21 cellular contexts compared by ENCODE assay signal in genomic region chr6:3086282-3086946, GRCh38. TPM values are rescaled to one million over a fixed set of nuclear protein-coding genes. Genes with fewer than 3 reads are reported as not detected.
DNase-seq lines count a peak whose midpoint lies in the region; ATAC-seq, FAIRE-seq and TF ChIP-seq lines count a peak whose summit lies in the region.
"Had no signal": no experiment of that assay in that cellular context is flagged by ENCODE, and none has a peak within 500 bp of the region (broad histone marks: within the 10 kb centered on the region; RNA-seq: fewer than 3 reads in every experiment).

No MANE protein-coding gene starts in this region.

- no peak overlapping the region for H3K4me3 Mint-ChIP-seq in activated T-helper 1 cell treated with anti-CD3 and anti-CD28 coated beads, Interleukin-12 subunit alpha, Interleukin-12 subunit beta, Interleukin-2, Interleukin-4 antibody, amounts not matched to agents 30 ng/mL and 10 ng/mL and 1 ng/mL, durations not matched to agents 14 hours and 24 hours and 36 hours

- H3K36me3 ChIP-seq in HepG2 (replicated peaks in 1 of 2; ENCODE audit: control insufficient read depth in 1 of 2, insufficient read depth in 2 of 2, low read length in 2 of 2) (peaks cover 22 to 70% of the 10 kb centered on the region in 2 experiments), right lobe of liver (peaks cover 5 to 68% (median 25%) of the 10 kb centered on the region in 4 donors), right atrium auricular region (peaks cover 53% of the 10 kb centered on the region), tibial artery (peaks cover 41 to 84% (median 69%) of the 10 kb centered on the region in 3 donors)

- no peak for TF ChIP-seq POLR2A in HepG2 (IDR thresholded peaks at IDR 0.05; ENCODE audit: insufficient read depth in 1 of 2, low read depth in 2 of 2, low read length in 2 of 2)
- no peak for TF ChIP-seq POLR2A in right lobe of liver (IDR thresholded peaks at IDR 0.05)

- CTCF ChIA-PET in HepG2 (lab: Yijun Ruan, JAX; ENCODE audit: low intra/inter-chr PET ratio, low total read pairs), result no interaction called here

- BruUV-seq in HepG2 (replicated peaks; lab: Mats Ljungman, UMichigan), result no TSS peak

- H3K9ac ChIP-seq in HepG2 (ENCODE audit: insufficient read depth, low read depth, low read length), result no peak overlapping the region
- H3K9ac ChIP-seq: BLaER1 treated with 17β-estradiol and CSF1 and Interleukin-3, amounts not matched to agents 10 nM and 100 nM had no signal

- TF ChIP-seq EP300 in HepG2 (IDR thresholded peaks at IDR 0.05; ENCODE audit: low read depth in 2 of 2, low read length in 2 of 2), result no peak
- no peak for TF ChIP-seq EP300 in HepG2 (CRISPR knock-in tag; IDR thresholded peaks at IDR 0.05; ENCODE audit: borderline replicate concordance)

- H3K79me2 ChIP-seq in HepG2 (ENCODE audit: insufficient read depth, low read length), result no peaks in the 10 kb centered on the region

- 66% methylated on average over 7 of the region's 7 CpGs for WGBS in HepG2 (ENCODE audit: low lambda C conversion rate)
- WGBS in right lobe of liver (ENCODE audit: insufficient coverage, low coverage, low lambda C conversion rate, missing lambda C conversion rate), result 76% methylated on average over 6 of the region's 7 CpGs

- H3K27me3 ChIP-seq in HepG2 (ENCODE audit: control insufficient read depth in 1 of 2, insufficient read depth in 2 of 2, low read length in 2 of 2) (no peaks in the 10 kb centered on the region), right lobe of liver (no peaks in the 10 kb centered on the region), right atrium auricular region (no peaks in the 10 kb centered on the region), tibial artery (no peaks in the 10 kb centered on the region)
- H3K27me3 ChIP-seq: BLaER1 treated with 17β-estradiol and CSF1 and Interleukin-3, amounts not matched to agents 10 nM and 100 nM had no signal

- peak overlapping the region; percentile 4 for H3K27ac Mint-ChIP-seq in activated T-helper 1 cell treated with anti-CD3 and anti-CD28 coated beads, Interleukin-12 subunit alpha, Interleukin-12 subunit beta, Interleukin-2, Interleukin-4 antibody, amounts not matched to agents 30 ng/mL and 10 ng/mL and 1 ng/mL, durations not matched to agents 14 hours and 24 hours and 36 hours

- no peak for FAIRE-seq in HepG2 (lab: Jason Lieb, UNC)
- FAIRE-seq: GM12892, GM18507 had no signal

- ATAC-seq in HepG2 (no peak), right lobe of liver (no peak), left cardiac atrium (no peak)
- ATAC-seq: HCT116 had no signal

- H3K4me1 ChIP-seq in HepG2 (ENCODE audit: insufficient read depth, low read length) (no peaks in the 10 kb centered on the region), right lobe of liver (no peaks in the 10 kb centered on the region), right atrium auricular region (no peaks in the 10 kb centered on the region), tibial artery (no peaks in the 10 kb centered on the region)

- no peaks in the 10 kb centered on the region for H4K20me1 ChIP-seq in HepG2 (ENCODE audit: insufficient read depth, low read length)

- TF ChIP-seq CTCF in HepG2 (CRISPR knock-in tag; IDR thresholded peaks at IDR 0.05) (no peak), right lobe of liver (IDR thresholded peaks at IDR 0.05) (no peak), right atrium auricular region (IDR thresholded peaks at IDR 0.05) (no peak), tibial artery (IDR thresholded peaks at IDR 0.05) (no peak)

- intact Hi-C loops in HepG2 (cut with micrococcal nuclease; ENCODE audit: unreplicated experiment), result no loop called here
- intact Hi-C loops in right lobe of liver (cut with DNase I), result no loop called here
- intact Hi-C loops in activated T-helper 1 cell treated with anti-CD3 and anti-CD28 coated beads, Interleukin-12 subunit alpha, Interleukin-12 subunit beta, Interleukin-2, Interleukin-4 antibody, amounts not matched to agents 30 ng/mL and 10 ng/mL and 1 ng/mL, durations not matched to agents 14 hours and 24 hours and 36 hours (cut with micrococcal nuclease), result no loop called here
- intact Hi-C loops in tibial artery (cut with DNase I; ENCODE audit: low total_unique reads), result no loop called here
- intact Hi-C loops in left cardiac atrium (cut with DNase I), result no loop called here

- in situ Hi-C loops in HepG2 (cut with HindIII; ENCODE audit: extremely low pct_ligation_motif_present, low pct_unique_long_range_greater_than_20kb), result no loop called here

- H3K9me3 Mint-ChIP-seq in activated T-helper 1 cell treated with anti-CD3 and anti-CD28 coated beads, Interleukin-12 subunit alpha, Interleukin-12 subunit beta, Interleukin-2, Interleukin-4 antibody, amounts not matched to agents 30 ng/mL and 10 ng/mL and 1 ng/mL, durations not matched to agents 14 hours and 24 hours and 36 hours, result no peaks in the 10 kb centered on the region

- no peak overlapping the region for H3K27ac ChIP-seq in HepG2 (ENCODE audit: extremely low read length, insufficient read depth, low read length)
- no peak overlapping the region for H3K27ac ChIP-seq in right lobe of liver
- H3K27ac ChIP-seq in right atrium auricular region, result no peak overlapping the region
- H3K27ac ChIP-seq in tibial artery, result no peak overlapping the region
- H3K27ac ChIP-seq: BLaER1 treated with 17β-estradiol and CSF1 and Interleukin-3, amounts not matched to agents 10 nM and 100 nM had no signal

- H2AFZ ChIP-seq in HepG2 (ENCODE audit: low read length), result no peak overlapping the region

- H3K4me2 ChIP-seq in HepG2 (ENCODE audit: low read depth, low read length), result no peak overlapping the region
- H3K4me2 ChIP-seq: BLaER1 treated with 17β-estradiol and CSF1 and Interleukin-3, amounts not matched to agents 10 nM and 100 nM had no signal

- no peak for TF ChIP-seq RAD21 in HepG2 (CRISPR knock-in tag; IDR thresholded peaks at IDR 0.05)

- peaks cover 14% of the 10 kb centered on the region for H3K4me1 Mint-ChIP-seq in activated T-helper 1 cell treated with anti-CD3 and anti-CD28 coated beads, Interleukin-12 subunit alpha, Interleukin-12 subunit beta, Interleukin-2, Interleukin-4 antibody, amounts not matched to agents 30 ng/mL and 10 ng/mL and 1 ng/mL, durations not matched to agents 14 hours and 24 hours and 36 hours (ENCODE audit: low read depth)

- H3K4me3 ChIP-seq in HepG2 (replicated peaks in 1 of 3; ENCODE audit: insufficient read depth in 1 of 3, low read depth in 2 of 3, low read length in 3 of 3) (no peak overlapping the region), right lobe of liver (no peak overlapping the region), right atrium auricular region (no peak overlapping the region), tibial artery (no peak overlapping the region)
- H3K4me3 ChIP-seq: BLaER1 treated with 17β-estradiol and CSF1 and Interleukin-3, amounts not matched to agents 10 nM and 100 nM had no signal

- H3K36me3 Mint-ChIP-seq in activated T-helper 1 cell treated with anti-CD3 and anti-CD28 coated beads, Interleukin-12 subunit alpha, Interleukin-12 subunit beta, Interleukin-2, Interleukin-4 antibody, amounts not matched to agents 30 ng/mL and 10 ng/mL and 1 ng/mL, durations not matched to agents 14 hours and 24 hours and 36 hours (ENCODE audit: low read depth), result peaks cover 72% of the 10 kb centered on the region

- H3K9me3 ChIP-seq in HepG2 (ENCODE audit: low read length) (no peaks in the 10 kb centered on the region), right lobe of liver (no peaks in the 10 kb centered on the region), right atrium auricular region (no peaks in the 10 kb centered on the region), tibial artery (no peaks in the 10 kb centered on the region)
- H3K9me3 ChIP-seq: BLaER1 treated with 17β-estradiol and CSF1 and Interleukin-3, amounts not matched to agents 10 nM and 100 nM had no signal

- no peaks in the 10 kb centered on the region for H3K27me3 Mint-ChIP-seq in activated T-helper 1 cell treated with anti-CD3 and anti-CD28 coated beads, Interleukin-12 subunit alpha, Interleukin-12 subunit beta, Interleukin-2, Interleukin-4 antibody, amounts not matched to agents 30 ng/mL and 10 ng/mL and 1 ng/mL, durations not matched to agents 14 hours and 24 hours and 36 hours (ENCODE audit: insufficient read depth)

- POLR2A ChIA-PET in HepG2 (lab: Yijun Ruan, JAX), result interaction anchor here (0.9 kb wide), 1 partner anchor 23 kb away, joined by 3 read pairs; no protein-coding TSS in a partner anchor

- DNase-seq in HepG2 (ENCODE audit: low spot score) (no peak), right lobe of liver (no peak), left kidney (ENCODE audit: low read depth, low spot score) (peak; percentile 85), right atrium auricular region (ENCODE audit: low spot score) (no peak), tibial artery (no peak), left cardiac atrium (no peak)
- DNase-seq in activated T-helper 1 cell treated with anti-CD3 and anti-CD28 coated beads, Interleukin-12 subunit alpha, Interleukin-12 subunit beta, Interleukin-2, Interleukin-4 antibody, amounts not matched to agents 30 ng/mL and 10 ng/mL and 1 ng/mL, durations not matched to agents 14 hours and 24 hours and 36 hours (ENCODE audit: low spot score), result no peak
- DNase-seq: DMS79, GOT3, KG1, MV-4-11, NCI-H1694 treated with DMSO at 0.1 percent for 48 hours, NCI-H2107, NCI-H510A, NCI-H774, OCI-M1, Right ventricle myocardium superior had no signal

RNA-seq across cellular contexts. Expression of gene RIPK1, which starts 18.1 kb away (rescaled TPM):
- total RNA-seq in HepG2 (2016; rRNA removed; fragmentation: Illumina TruSeq; extraction: Trizol) (10.3 and 15.0 TPM in 2 replicates), right lobe of liver (10 to 100 TPM; 13.9 to 17.6 (median 16.6) TPM), right atrium auricular region (10 to 100 TPM in 1 of 2 donors, 1 to 10 TPM in 1; 9.5 to 11.3 TPM), left cardiac atrium (10 to 100 TPM; 10.6 to 13.1 TPM)
- total RNA-seq in HepG2 (2016; cell fraction: cytosol; rRNA removed; fragmentation: Illumina TruSeq; extraction: Trizol; ENCODE audit: low read depth), result 4.5 and 4.9 TPM in 2 replicates
- total RNA-seq in HepG2 (2016; cell fraction: insoluble cytoplasmic fraction; rRNA removed; fragmentation: Illumina TruSeq; extraction: Trizol), result 10.6 and 13.6 TPM in 2 replicates
- total RNA-seq in HepG2 (2016; cell fraction: membrane; rRNA removed; fragmentation: Illumina TruSeq; extraction: Trizol), result 5.4 and 6.4 TPM in 2 replicates
- total RNA-seq in HepG2 (2016; cell fraction: nucleus; rRNA removed; fragmentation: Illumina TruSeq; extraction: Trizol), result 7.4 and 9.7 TPM in 2 replicates
- polyA plus RNA-seq in HepG2 (2011; rRNA removed), result 9.0 and 10.7 TPM in 2 replicates
- 6.2 and 9.2 TPM in 2 replicates for polyA plus RNA-seq in HepG2 (2011; cell fraction: cytosol; rRNA removed)
- 9.5 and 13.1 TPM in 2 replicates for polyA plus RNA-seq in HepG2 (2011; cell fraction: nucleus; rRNA removed)
- polyA plus RNA-seq in HepG2 (2012), result 7.6 and 10.8 TPM in 2 replicates
- polyA plus RNA-seq in HepG2 (2016; cell fraction: cytosol; fragmentation: Illumina TruSeq; extraction: Trizol; ENCODE audit: low read depth), result 0.89 and 0.95 TPM in 2 replicates
- polyA plus RNA-seq in HepG2 (2016; cell fraction: insoluble cytoplasmic fraction; fragmentation: Illumina TruSeq; extraction: Trizol; ENCODE audit: low read depth), result 11.8 and 12.1 TPM in 2 replicates
- 2.3 and 2.7 TPM in 2 replicates for polyA plus RNA-seq in HepG2 (2016; cell fraction: membrane; fragmentation: Illumina TruSeq; extraction: Trizol; ENCODE audit: low read depth)
- 19.4 and 21.2 TPM in 2 replicates for polyA plus RNA-seq in HepG2 (2016; cell fraction: nucleus; fragmentation: Illumina TruSeq; extraction: Trizol; ENCODE audit: insufficient read depth, low read depth)
- polyA minus RNA-seq in HepG2 (2011; rRNA and poly(A)+ RNA removed; ENCODE audit: low replicate concordance), result 5.4 and 9.3 TPM in 2 replicates
- 5.8 and 8.9 TPM in 2 replicates for polyA minus RNA-seq in HepG2 (2011; cell fraction: cytosol; rRNA and poly(A)+ RNA removed)
- polyA minus RNA-seq in HepG2 (2011; cell fraction: nucleus; rRNA and poly(A)+ RNA removed), result 8.9 and 13.7 TPM in 2 replicates
- 17.1 and 19.4 TPM in 2 replicates for total RNA-seq in activated T-helper 1 cell treated with anti-CD3 and anti-CD28 coated beads, Interleukin-12 subunit alpha, Interleukin-12 subunit beta, Interleukin-2, Interleukin-4 antibody, amounts not matched to agents 30 ng/mL and 10 ng/mL and 1 ng/mL, durations not matched to agents 14 hours and 24 hours and 36 hours

RNA-seq across cellular contexts. Expression of gene BPHL, which starts 32.1 kb away (rescaled TPM):
- total RNA-seq in HepG2 (2016; rRNA removed; fragmentation: Illumina TruSeq; extraction: Trizol) (39.5 and 48.6 TPM in 2 replicates), right lobe of liver (100 to 1,000 TPM in 2 of 6 experiments, 10 to 100 TPM in 4; 30.4 to 142 (median 68.6) TPM), right atrium auricular region (10 to 100 TPM in 1 of 2 donors, 1 to 10 TPM in 1; 5.4 to 10.6 TPM), left cardiac atrium (10 to 100 TPM; 12.4 to 13.6 TPM)
- total RNA-seq in HepG2 (2016; cell fraction: cytosol; rRNA removed; fragmentation: Illumina TruSeq; extraction: Trizol; ENCODE audit: low read depth), result 13.0 and 14.5 TPM in 2 replicates
- 42.3 and 49.9 TPM in 2 replicates for total RNA-seq in HepG2 (2016; cell fraction: insoluble cytoplasmic fraction; rRNA removed; fragmentation: Illumina TruSeq; extraction: Trizol)
- total RNA-seq in HepG2 (2016; cell fraction: membrane; rRNA removed; fragmentation: Illumina TruSeq; extraction: Trizol), result 29.2 and 32.0 TPM in 2 replicates
- 25.4 and 25.5 TPM in 2 replicates for total RNA-seq in HepG2 (2016; cell fraction: nucleus; rRNA removed; fragmentation: Illumina TruSeq; extraction: Trizol)
- 35.6 and 37.8 TPM in 2 replicates for polyA plus RNA-seq in HepG2 (2011; rRNA removed)
- 25.0 and 32.1 TPM in 2 replicates for polyA plus RNA-seq in HepG2 (2011; cell fraction: cytosol; rRNA removed)
- 31.4 and 44.9 TPM in 2 replicates for polyA plus RNA-seq in HepG2 (2011; cell fraction: nucleus; rRNA removed)
- 33.2 and 56.4 TPM in 2 replicates for polyA plus RNA-seq in HepG2 (2012)
- polyA plus RNA-seq in HepG2 (2016; cell fraction: cytosol; fragmentation: Illumina TruSeq; extraction: Trizol; ENCODE audit: low read depth), result 12.2 and 18.6 TPM in 2 replicates
- 57.7 and 60.4 TPM in 2 replicates for polyA plus RNA-seq in HepG2 (2016; cell fraction: insoluble cytoplasmic fraction; fragmentation: Illumina TruSeq; extraction: Trizol; ENCODE audit: low read depth)
- 24.1 and 29.1 TPM in 2 replicates for polyA plus RNA-seq in HepG2 (2016; cell fraction: membrane; fragmentation: Illumina TruSeq; extraction: Trizol; ENCODE audit: low read depth)
- polyA plus RNA-seq in HepG2 (2016; cell fraction: nucleus; fragmentation: Illumina TruSeq; extraction: Trizol; ENCODE audit: insufficient read depth, low read depth), result 40.4 and 41.8 TPM in 2 replicates
- 7.2 and 21.2 TPM in 2 replicates for polyA minus RNA-seq in HepG2 (2011; rRNA and poly(A)+ RNA removed; ENCODE audit: low replicate concordance)
- polyA minus RNA-seq in HepG2 (2011; cell fraction: cytosol; rRNA and poly(A)+ RNA removed), result 12.7 and 16.3 TPM in 2 replicates
- polyA minus RNA-seq in HepG2 (2011; cell fraction: nucleus; rRNA and poly(A)+ RNA removed), result 34.6 and 42.1 TPM in 2 replicates
- 6.6 and 7.9 TPM in 2 replicates for total RNA-seq in activated T-helper 1 cell treated with anti-CD3 and anti-CD28 coated beads, Interleukin-12 subunit alpha, Interleukin-12 subunit beta, Interleukin-2, Interleukin-4 antibody, amounts not matched to agents 30 ng/mL and 10 ng/mL and 1 ng/mL, durations not matched to agents 14 hours and 24 hours and 36 hours
